ENCODE assay signal across 8 cellular contexts in genomic region chr10:110353244-110354119, GRCh38. TPM values are rescaled to one million over a fixed set of nuclear protein-coding genes. Genes with fewer than 3 reads are reported as not detected.
A peak's percentile ranks its signal among the peaks of the same experiment; 100 is the strongest.
DNase-seq lines count a peak whose midpoint lies in the region; ATAC-seq, FAIRE-seq and TF ChIP-seq lines count a peak whose summit lies in the region.

No MANE protein-coding gene starts in this region.

- in situ Hi-C loops in astrocyte of the spinal cord (cut with HindIII; ENCODE audit: low sequenced_read_pairs) = no loop called here

- no peaks in the 10 kb centered on the region for H3K36me3 ChIP-seq in ES-I3 (ENCODE audit: insufficient read depth, low read length)
- no peaks in the 10 kb centered on the region for H3K36me3 ChIP-seq in mucosa of descending colon (ENCODE audit: low read depth)

- H3K4me3 ChIP-seq in astrocyte of the spinal cord (ENCODE audit: low read depth, low read length) = no peak overlapping the region
- no peak overlapping the region for H3K4me3 ChIP-seq in mucosa of descending colon

- peak; percentile 55 for FAIRE-seq in RCC 7860 (lab: Jason Lieb, UNC)

- TF ChIP-seq CTCF in astrocyte of the spinal cord (IDR thresholded peaks at IDR 0.05; ENCODE audit: low read depth, low read length) = peak; percentile 19
- TF ChIP-seq CTCF in mucosa of descending colon (IDR thresholded peaks at IDR 0.05) = no peak

- peaks cover 19% of the 10 kb centered on the region for H3K4me1 ChIP-seq in ES-I3 (ENCODE audit: insufficient read depth, low read length)
- no peaks in the 10 kb centered on the region for H3K4me1 ChIP-seq in mucosa of descending colon (ENCODE audit: low read depth)

- H3K9ac ChIP-seq in ES-I3 (ENCODE audit: low read depth, low read length) = peak overlapping the region; percentile 23; the same call in 1 of the 2 replicates

- DNase-seq in RCC 7860 (ENCODE audit: low spot score) (peak; percentile 93), astrocyte of the spinal cord (ENCODE audit: low read depth, low spot score) (peak; percentile 92), mucosa of descending colon (peak in 1 of 3 donors; percentile 20), SIG-M5 treated with dmso at 0.1 percent for 504 hours (lab: John Stamatoyannopoulos, UW; ENCODE audit: unreplicated experiment) (no peak), pons (ENCODE audit: low spot score) (no peak), Kasumi-1 (lab: John Stamatoyannopoulos, UW) (no peak)

- ATAC-seq in mucosa of descending colon (peak; percentile 15), HG03095 (IDR thresholded peaks at IDR 0.05; ENCODE audit: unreplicated experiment) (no peak)

- H3K9me3 ChIP-seq in ES-I3 (ENCODE audit: control insufficient read depth, insufficient read depth, low read length) = no peaks in the 10 kb centered on the region
- no peaks in the 10 kb centered on the region for H3K9me3 ChIP-seq in mucosa of descending colon

- intact Hi-C loops in mucosa of descending colon (cut with DNase I, micrococcal nuclease) = loop anchor here (5.0 to 10.0 kb wide), 2 partner anchors 141 to 194 kb away; partner anchors contain the start of gene DUSP5 (in 1 of the 2)

RNA-seq across cellular contexts. Expression of gene SMNDC1, which starts 48.8 kb away (rescaled TPM):
- 10 to 100 TPM; 19.3 to 30.1 (median 24.8) TPM for total RNA-seq in mucosa of descending colon

Comparison
In these comparisons a context has a peak if more than half of its experiments do, and no peak if none do; other contexts are left out.
1. DNase-seq: peak in RCC 7860 (single experiment) and astrocyte of the spinal cord (single experiment); none in SIG-M5 treated with dmso at 0.1 percent for 504 hours (single experiment), pons (single experiment) and Kasumi-1 (0 of 2).